ENCODE assay signal across 8 cellular contexts in the genomic region with DNA sequence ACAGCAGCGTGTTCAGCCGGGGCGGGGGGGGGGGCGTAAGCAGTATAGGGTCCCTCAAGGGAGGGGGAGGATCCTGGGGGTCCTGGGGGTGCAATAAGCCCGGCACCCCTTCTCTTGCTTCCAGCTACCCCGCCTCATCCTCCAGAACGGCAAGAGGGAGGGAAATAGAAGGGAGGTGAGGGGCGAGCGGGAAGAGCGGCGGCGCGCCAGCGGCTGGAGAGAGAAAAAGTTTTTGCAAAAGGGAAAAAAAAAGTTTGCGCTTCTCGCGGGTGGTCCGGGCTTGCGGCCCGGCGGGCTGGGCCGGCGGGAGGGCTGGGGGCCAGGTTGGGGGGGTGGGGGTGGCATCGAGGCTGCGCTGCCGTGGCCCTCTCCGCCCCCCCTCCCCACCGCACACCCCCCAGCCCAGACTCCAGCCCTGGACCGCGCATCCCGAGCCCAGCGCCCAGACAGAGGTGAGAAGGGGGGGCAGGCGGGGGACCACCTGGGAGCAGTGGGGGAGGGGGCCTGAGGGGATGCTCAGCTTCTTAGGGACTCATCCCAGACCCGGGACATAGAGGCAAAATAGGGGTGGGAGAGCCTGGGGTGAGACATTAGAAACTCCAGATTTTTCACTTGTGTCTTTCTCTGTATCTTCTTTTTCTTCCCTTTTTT. TPM values are rescaled to one million over a fixed set of nuclear protein-coding genes. Genes with fewer than 3 reads are reported as not detected.
DNase-seq lines count a peak whose midpoint lies in the region; ATAC-seq and TF ChIP-seq lines count a peak whose summit lies in the region.

Gene GLI1, plus strand, starts transcription at position 36 of the 651 bp plus-strand sequence. CDS start 3,907 bp downstream, outside the sequence.

- no peak for TF ChIP-seq CTCF in Caco-2 (IDR thresholded peaks at IDR 0.05; ENCODE audit: insufficient read depth in 1 of 2, low read depth in 1 of 2, low read length in 1 of 2, severe bottlenecking in 1 of 2, unreplicated experiment in 1 of 2)
- TF ChIP-seq CTCF in chondrocyte (IDR thresholded peaks at IDR 0.05) = no peak
- TF ChIP-seq CTCF in uterus (IDR thresholded peaks at IDR 0.05) = no peak

- intact Hi-C loops in Caco-2 (cut with micrococcal nuclease; ENCODE audit: unreplicated experiment) (loop anchor here (5.0 kb wide), 1 partner anchor 277 kb away; the partner anchor contains the start of gene AGAP2), uterus (cut with DNase I; ENCODE audit: low total_unique reads) (no loop called here)

- H3K9ac ChIP-seq in mesendoderm (ENCODE audit: low read length) = peak within 1 kb of the TSS; percentile 63

- H3K9me3 Mint-ChIP-seq in Caco-2 (ENCODE audit: unreplicated experiment) (no peaks in the 10 kb centered on the region), chondrocyte (ENCODE audit: low read depth) (no peaks in the 10 kb centered on the region)

- H3K4me2 ChIP-seq in mesendoderm (ENCODE audit: low read length) = peak within 1 kb of the TSS; percentile 91

- H3K36me3 Mint-ChIP-seq in Caco-2 (ENCODE audit: insufficient read depth, unreplicated experiment) (peaks cover 7% of the 10 kb centered on the region), chondrocyte (ENCODE audit: low read depth) (no peaks in the 10 kb centered on the region)

- H3K23ac ChIP-seq in mesendoderm (ENCODE audit: low read length) = no peak within 1 kb of the TSS

- CTCF ChIA-PET in Caco-2 (lab: Charles Lee) = interaction anchor here (1.2 to 1.9 kb wide), 5 partner anchors 64 to 276 kb away, joined by 3 to 14 read pairs (median 3); no protein-coding TSS in a partner anchor

- H4K8ac ChIP-seq in mesendoderm (ENCODE audit: low read depth, low read length) = no peak within 1 kb of the TSS

- H3K18ac ChIP-seq in mesendoderm (ENCODE audit: low read length) = peak within 1 kb of the TSS; percentile 65

- H3K4me3 Mint-ChIP-seq in Caco-2 (ENCODE audit: unreplicated experiment) = peak within 1 kb of the TSS; percentile 81
- H3K4me3 Mint-ChIP-seq in chondrocyte (ENCODE audit: unreplicated experiment) = peak within 1 kb of the TSS; percentile 95

- H3K9me3 ChIP-seq in Caco-2 = no peaks in the 10 kb centered on the region
- H3K9me3 ChIP-seq in uterus = no peaks in the 10 kb centered on the region

- ATAC-seq in HG02973 (IDR thresholded peaks at IDR 0.05; ENCODE audit: unreplicated experiment) = no peak

- no peak within 1 kb of the TSS for H4K5ac ChIP-seq in mesendoderm (ENCODE audit: low read length)

- H3K27me3 ChIP-seq in Caco-2 (replicated peaks; ENCODE audit: control insufficient read depth, insufficient read depth, low read length) = no peaks in the 10 kb centered on the region
- no peaks in the 10 kb centered on the region for H3K27me3 ChIP-seq in mesendoderm (ENCODE audit: insufficient read depth, low read length, poor library complexity)
- H3K27me3 ChIP-seq in uterus = no peaks in the 10 kb centered on the region

- H3K4me1 Mint-ChIP-seq in Caco-2 (ENCODE audit: low read depth, unreplicated experiment) (peaks cover 31% of the 10 kb centered on the region), chondrocyte (ENCODE audit: low read depth) (peaks cover 60% of the 10 kb centered on the region)

- H3K4me3 ChIP-seq in Caco-2 (ENCODE audit: low read depth, low read length) (peak within 1 kb of the TSS; percentile 48), mesendoderm (ENCODE audit: low read length) (peak within 1 kb of the TSS; percentile 64), uterus (peak within 1 kb of the TSS; percentile 51 to 59)

- peak within 1 kb of the TSS; percentile 70 for H2BK5ac ChIP-seq in mesendoderm (ENCODE audit: low read length)

- WGBS in mesendoderm (ENCODE audit: extremely low coverage, insufficient coverage, low lambda C conversion rate) = no CpG with 5 or more reads among the region's 34 CpGs

- H2AK5ac ChIP-seq in mesendoderm (ENCODE audit: low read length) = no peak within 1 kb of the TSS

- H2BK120ac ChIP-seq in mesendoderm (ENCODE audit: low read depth, low read length) = no peak within 1 kb of the TSS

- POLR2A ChIA-PET in Caco-2 (lab: Charles Lee) = no interaction called here

- H3K27ac ChIP-seq in mesendoderm (ENCODE audit: low read depth, low read length) (peak within 1 kb of the TSS; percentile 55), uterus (peak within 1 kb of the TSS; percentile 89 to 91)

- H3K79me2 ChIP-seq in mesendoderm (ENCODE audit: control insufficient read depth, insufficient read depth, low read length) = no peaks in the 10 kb centered on the region

- H3K4ac ChIP-seq in mesendoderm (ENCODE audit: low read depth, low read length) = peak within 1 kb of the TSS; percentile 26

- BruUV-seq in Caco-2 (replicated peaks; lab: Mats Ljungman, UMichigan) = no TSS peak

- no peak within 1 kb of the TSS for H2BK15ac ChIP-seq in mesendoderm (replicated peaks; ENCODE audit: low read depth)

- H3K56ac ChIP-seq in mesendoderm (ENCODE audit: low read length) = peak within 1 kb of the TSS; percentile 86

- H3K27ac Mint-ChIP-seq in Caco-2 (ENCODE audit: unreplicated experiment) (peak within 1 kb of the TSS; percentile 79), chondrocyte (ENCODE audit: unreplicated experiment) (peak within 1 kb of the TSS; percentile 97)

- no peaks in the 10 kb centered on the region for H3K79me1 ChIP-seq in mesendoderm (ENCODE audit: low read length)

- peaks cover 19% of the 10 kb centered on the region for H3K4me1 ChIP-seq in Caco-2
- H3K4me1 ChIP-seq in mesendoderm (ENCODE audit: control insufficient read depth, low read depth, low read length) = peaks cover 7% of the 10 kb centered on the region
- peaks cover 3 to 11% of the 10 kb centered on the region in 2 donors for H3K4me1 ChIP-seq in uterus

- H3K27me3 Mint-ChIP-seq in Caco-2 (ENCODE audit: insufficient read depth, unreplicated experiment) (peaks cover 7% of the 10 kb centered on the region), chondrocyte (ENCODE audit: low read depth) (no peaks in the 10 kb centered on the region)

- DNase-seq in Caco-2 = no peak
- peak; percentile 36 for DNase-seq in KBM-7
- DNase-seq in chondrocyte (ENCODE audit: low spot score) = no peak
- DNase-seq in mesendoderm = peak; percentile 36
- DNase-seq in uterus = no peak
- no peak for DNase-seq in stimulated activated naive CD4-positive, alpha-beta T cell treated with Interleukin-2 at 50 U/mL for 16 hours (lab: John Stamatoyannopoulos, UW)
- no peak for DNase-seq in cerebellar nuclear complex (lab: John Stamatoyannopoulos, UW)

- TF ChIP-seq POLR2A in uterus (IDR thresholded peaks at IDR 0.05) = no peak

- H3K36me3 ChIP-seq in Caco-2 (ENCODE audit: control insufficient read depth, insufficient read depth, low read length) (no peaks in the 10 kb centered on the region), mesendoderm (ENCODE audit: control insufficient read depth, insufficient read depth, low read length) (no peaks in the 10 kb centered on the region), uterus (no peaks in the 10 kb centered on the region)

- in situ Hi-C loops in KBM-7 (cut with MboI; ENCODE audit: low pct_unique_long_range_greater_than_20kb, low sequenced_read_pairs) = no loop called here

RNA-seq across cellular contexts. Expression of gene GLI1, which starts in this region (rescaled TPM):
- total RNA-seq in Caco-2 (2022) = 0.48 and 0.53 TPM in 2 replicates
- total RNA-seq in chondrocyte = 6.2 to 8.3 TPM (median 6.8 TPM) in 3 replicates
- polyA plus RNA-seq in mesendoderm (2013, experiment 1 of 2) = 5.8 TPM
- polyA plus RNA-seq in mesendoderm (2013, experiment 2 of 2) = 7.3 TPM
- total RNA-seq in uterus = 1 to 10 TPM in 2 of 4 donors, not detected in 2; 6.1 to 6.6 TPM

Comparison
In these comparisons a context has a peak if more than half of its experiments do, and no peak if none do; other contexts are left out.
1. DNase-seq: peak in KBM-7 (single experiment) and mesendoderm (single experiment); none in Caco-2 (0 of 2), chondrocyte (single experiment), uterus (0 of 2), stimulated activated naive CD4-positive, alpha-beta T cell treated with Interleukin-2 at 50 U/mL for 16 hours (single experiment) and cerebellar nuclear complex (0 of 2).
2. Peak in every context shown above with its lines, with median percentiles within 50 percentile points of each other: H3K4me3 ChIP-seq.